In the genomic region with DNA sequence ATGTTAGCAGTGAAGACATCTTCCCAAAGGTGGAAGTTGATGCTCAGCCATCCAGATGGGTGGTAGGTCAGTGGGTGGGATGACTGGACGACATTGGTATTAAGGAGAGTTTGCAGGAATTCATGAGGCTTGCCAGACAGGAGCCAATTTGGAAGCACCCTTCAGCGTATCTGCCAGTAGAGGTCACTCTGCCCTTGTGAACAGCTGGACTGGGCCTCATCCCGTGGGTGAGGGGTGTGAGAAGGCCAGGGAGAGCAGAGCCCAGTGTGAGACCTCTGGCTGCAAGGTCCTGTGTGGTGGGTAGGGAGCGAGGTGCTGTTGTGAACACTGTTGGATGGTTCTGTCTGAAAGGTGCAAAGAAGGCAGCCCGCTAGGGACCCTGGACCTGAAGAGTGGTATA, we compare ENCODE assay signal across 13 cellular contexts. TPM values are rescaled to one million over a fixed set of nuclear protein-coding genes. Genes with fewer than 3 reads are reported as not detected.
DNase-seq lines count a peak whose midpoint lies in the region; FAIRE-seq and TF ChIP-seq lines count a peak whose summit lies in the region.
"Had no signal": no experiment of that assay in that cellular context is flagged by ENCODE, and none has a peak within 500 bp of the region (broad histone marks: within the 10 kb centered on the region; RNA-seq: fewer than 3 reads in every experiment).

No MANE protein-coding gene starts in this region.

- no peaks in the 10 kb centered on the region for H3K4me1 Mint-ChIP-seq in nephron progenitor cell

- no peak overlapping the region for H3K9ac ChIP-seq in H1 (replicated peaks in 1 of 4; ENCODE audit: extremely low read depth in 1 of 4, low read depth in 3 of 4, low read length in 3 of 4)

- H3K27me3 Mint-ChIP-seq in nephron progenitor cell (ENCODE audit: low read depth, poor library complexity) = peaks cover 8% of the 10 kb centered on the region

- no peak overlapping the region for H4K5ac ChIP-seq in H1 (ENCODE audit: insufficient read length, low read depth, low read length)

- no peak overlapping the region for H2BK5ac ChIP-seq in H1 (ENCODE audit: low read depth, low read length)

- H3K56ac ChIP-seq in H1 (replicated peaks; ENCODE audit: insufficient read length, low read depth, low read length) = no peak overlapping the region

- TF ChIP-seq POLR2A in H1 (IDR thresholded peaks at IDR 0.05; ENCODE audit: control extremely low read depth in 1 of 2, low read depth in 2 of 2, low read length in 2 of 2) = no peak

- no peak overlapping the region for H4K91ac ChIP-seq in H1 (replicated peaks; ENCODE audit: insufficient read length, low read length)

- 0 out of 2 replicates have a peak overlapping the region, but pooled peaks have one; percentile 1 for H2BK12ac ChIP-seq in H1 (ENCODE audit: low read depth, low read length)

- H3K27ac Mint-ChIP-seq in nephron progenitor cell = no peak overlapping the region
- H3K27ac Mint-ChIP-seq: stimulated activated naive CD8-positive, alpha-beta T cell treated with anti-CD3 and anti-CD28 coated beads, Interleukin-15, Interleukin-2, amounts not matched to agents 100 ng/mL and 50 ng/mL, for 24 hours had no signal

- peaks cover 5% of the 10 kb centered on the region for H3K9me3 Mint-ChIP-seq in nephron progenitor cell

- H3K79me2 ChIP-seq in H1 (ENCODE audit: control insufficient read depth in 1 of 2, insufficient read depth in 2 of 2, low read length in 2 of 2) = no peaks in the 10 kb centered on the region
- no peaks in the 10 kb centered on the region for H3K79me2 ChIP-seq in PC-9 (ENCODE audit: low read depth)

- H2AK5ac ChIP-seq in H1 (ENCODE audit: low read depth, low read length) = no peak overlapping the region

- no peaks in the 10 kb centered on the region for H3F3A ChIP-seq in PC-9 (ENCODE audit: insufficient read depth, low read depth)

- TF ChIP-seq CTCF in LNCaP clone FGC (IDR thresholded peaks at IDR 0.05; ENCODE audit: control insufficient read depth, extremely low read depth, insufficient read depth) (peak; percentile 50), H1 (IDR thresholded peaks at IDR 0.05; ENCODE audit: control extremely low read depth in 1 of 3, insufficient read depth in 1 of 3, low read depth in 1 of 3, low read length in 3 of 3) (peak; percentile 82 to 94 (median 86)), nephron progenitor cell (IDR thresholded peaks at IDR 0.05) (peak; percentile 25), PC-9 (conservative IDR thresholded peaks at IDR 0.05) (no peak)

- H3K9me3 ChIP-seq in H1 (ENCODE audit: insufficient read depth in 2 of 2, low read depth in 1 of 2, low read length in 1 of 2) (no peaks in the 10 kb centered on the region), PC-9 (ENCODE audit: insufficient read depth, low read depth) (no peaks in the 10 kb centered on the region)
- H3K9me3 ChIP-seq: right lobe of liver had no signal

- H2BK15ac ChIP-seq in H1 (ENCODE audit: low read length) = no peak overlapping the region

- peak; percentile 76 for FAIRE-seq in H1 (lab: Jason Lieb, UNC)

- H3K4me1 ChIP-seq in H1 (replicated peaks in 1 of 4; ENCODE audit: control insufficient read depth in 3 of 4, insufficient read depth in 4 of 4, low read length in 3 of 4) = no peaks in the 10 kb centered on the region
- H3K4me1 ChIP-seq in PC-9 (replicated peaks; ENCODE audit: insufficient read depth) = no peaks in the 10 kb centered on the region
- H3K4me1 ChIP-seq: right lobe of liver had no signal

- DNase-seq in ELR (ENCODE audit: low read depth) (peak; percentile 66), LNCaP clone FGC (ENCODE audit: low read depth) (no peak), H1 (ENCODE audit: low read depth in 1 of 2, low spot score in 2 of 2) (peak; percentile 47 to 69), nephron progenitor cell (peak; percentile 16), PC-9 (no peak), DMS114 treated with DMSO at 0.1 percent for 48 hours (lab: John Stamatoyannopoulos, UW; ENCODE audit: unreplicated experiment) (no peak), CD1c-positive myeloid dendritic cell (ENCODE audit: extremely low spot score) (no peak)
- no peak for DNase-seq in stimulated activated CD4-positive, alpha-beta T cell treated with anti-CD3 and anti-CD28 coated beads, Interleukin-1b, Interleukin-23, amount 100 ng/mL, for 48 hours
- DNase-seq: activated CD8-positive, alpha-beta memory T cell treated with anti-CD3 and anti-CD28 coated beads, Interleukin-2, amount 50 U/mL, for 48 hours; right lobe of liver; SHP77 had no signal

- H3K4ac ChIP-seq in H1 (replicated peaks; ENCODE audit: insufficient read length, low read depth, low read length) = no peak overlapping the region

- H4K20me1 ChIP-seq in H1 (replicated peaks in 1 of 2; ENCODE audit: control insufficient read depth in 1 of 2, insufficient read depth in 2 of 2, low read length in 2 of 2) (no peaks in the 10 kb centered on the region), PC-9 (ENCODE audit: insufficient read depth) (no peaks in the 10 kb centered on the region)

- H3K4me3 ChIP-seq in LNCaP clone FGC (ENCODE audit: low read depth, low read length) (no peak overlapping the region), H1 (ENCODE audit: extremely low read depth in 1 of 4, insufficient read depth in 2 of 4, low read depth in 3 of 4, low read length in 4 of 4) (no peak overlapping the region), PC-9 (no peak overlapping the region)
- H3K4me3 ChIP-seq: right lobe of liver had no signal

- H3K23me2 ChIP-seq in H1 (ENCODE audit: low read depth, low read length) = no peaks in the 10 kb centered on the region

- H2AFZ ChIP-seq in H1 (ENCODE audit: low read length) = peak overlapping the region; percentile 48; the same call in 1 of the 2 replicates
- no peak overlapping the region for H2AFZ ChIP-seq in PC-9

- no peak for TF ChIP-seq EP300 in H1 (IDR thresholded peaks at IDR 0.05; ENCODE audit: borderline replicate concordance in 1 of 2, low read depth in 2 of 2, low read length in 2 of 2)

- H3K4me2 ChIP-seq in H1 (ENCODE audit: insufficient read depth in 1 of 2, low read depth in 2 of 2, low read length in 2 of 2) (no peak overlapping the region), PC-9 (no peak overlapping the region)

- H3K18ac ChIP-seq in H1 (ENCODE audit: extremely low read depth, low read length) = no peak overlapping the region

- CTCF ChIA-PET in H1 (lab: Charles Lee; ENCODE audit: partially characterized antibody) = interaction anchor here (0.7 to 4.1 kb wide), 21 partner anchors 8 to 359 kb away, joined by 3 to 56 read pairs (median 4); no protein-coding TSS in a partner anchor
- CTCF ChIA-PET in PC-9 (lab: Charles Lee) = no interaction called here

- H3K14ac ChIP-seq in H1 (ENCODE audit: insufficient read length) = no peak overlapping the region

- H3K27me3 ChIP-seq in H1 (replicated peaks in 1 of 4; ENCODE audit: control insufficient read depth in 3 of 4, extremely low read depth in 1 of 4, insufficient read depth in 3 of 4, low read length in 3 of 4) (no peaks in the 10 kb centered on the region), PC-9 (ENCODE audit: insufficient read depth, low read depth) (peaks cover 23% of the 10 kb centered on the region)
- H3K27me3 ChIP-seq: right lobe of liver had no signal

- POLR2A ChIA-PET in H1 (lab: Charles Lee; ENCODE audit: partially characterized antibody) (interaction anchor here (0.6 kb wide), 1 partner anchor 906 kb away, joined by 5 read pairs; no protein-coding TSS in a partner anchor), PC-9 (lab: Charles Lee; ENCODE audit: unreplicated experiment) (no interaction called here)

- no peak overlapping the region for H3K23ac ChIP-seq in H1 (ENCODE audit: insufficient read length)

- H3K9me2 ChIP-seq in PC-9 (ENCODE audit: insufficient read depth) = no peaks in the 10 kb centered on the region

- H3K36me3 ChIP-seq in H1 (ENCODE audit: control insufficient read depth in 2 of 4, insufficient read depth in 4 of 4, low read length in 3 of 4) (no peaks in the 10 kb centered on the region), PC-9 (ENCODE audit: low read depth) (no peaks in the 10 kb centered on the region)
- H3K36me3 ChIP-seq: right lobe of liver had no signal

- H3K4me3 Mint-ChIP-seq in nephron progenitor cell = no peak overlapping the region
- H3K4me3 Mint-ChIP-seq: stimulated activated naive CD8-positive, alpha-beta T cell treated with anti-CD3 and anti-CD28 coated beads, Interleukin-15, Interleukin-2, amounts not matched to agents 100 ng/mL and 50 ng/mL, for 24 hours had no signal

- H2BK20ac ChIP-seq in H1 (ENCODE audit: low read length) = no peak overlapping the region

- peak; percentile 93 to 96 for TF ChIP-seq RAD21 in H1 (IDR thresholded peaks at IDR 0.05 in 1 of 2, conservative IDR thresholded peaks at IDR 0.05 in 1 of 2; ENCODE audit: low read depth in 2 of 2, low read length in 2 of 2)

- intact Hi-C loops in PC-9 (cut with micrococcal nuclease; ENCODE audit: unreplicated experiment) = no loop called here

- H2BK120ac ChIP-seq in H1 (replicated peaks; ENCODE audit: low read depth, low read length) = no peak overlapping the region

- H3K36me3 Mint-ChIP-seq in nephron progenitor cell (ENCODE audit: low read depth) = no peaks in the 10 kb centered on the region

- no peaks in the 10 kb centered on the region for H3K79me1 ChIP-seq in H1 (ENCODE audit: low read depth, low read length)

- no peak overlapping the region for H4K8ac ChIP-seq in H1 (ENCODE audit: extremely low read depth, insufficient read depth, low read length)

- H3K27ac ChIP-seq in H1 (ENCODE audit: low read depth, low read length) (no peak overlapping the region), PC-9 (no peak overlapping the region)
- H3K27ac ChIP-seq: right lobe of liver had no signal

- 77% methylated on average over 3 of the region's 5 CpGs; no CpG with 5 or more reads in 1 of the 2 experiments for WGBS in H1 (ENCODE audit: extremely low coverage in 1 of 2, insufficient coverage in 1 of 2, insufficient read length in 1 of 2, insufficient replicate concordance in 2 of 2, low coverage in 1 of 2, low lambda C conversion rate in 2 of 2, missing lambda C conversion rate in 1 of 2), 2 experiments

- no TSS peak for BruUV-seq in PC-9 (replicated peaks; lab: Mats Ljungman, UMichigan)

TF ChIP-seq in H1, 55 proteins besides CTCF, POLR2A, EP300 and RAD21 (continues in another document):
- TF ChIP-seq SIN3A (conservative IDR thresholded peaks at IDR 0.05 in 1 of 2, IDR thresholded peaks at IDR 0.05 in 1 of 2; ENCODE audit: low read depth in 1 of 2, low read length in 2 of 2) (0 out of 4 replicates have a peak, but pooled peaks of 1 of the 2 experiments have one; percentile 28), TEAD4 (IDR thresholded peaks at IDR 0.05; ENCODE audit: low read depth, low read length) (peak; percentile 79), TAF1 (IDR thresholded peaks at IDR 0.05; ENCODE audit: low read depth, low read length) (no peak)

RNA-seq across cellular contexts. Expression of gene SLC5A8, which starts 37.7 kb away (rescaled TPM):
- 0.11 TPM in 1 of 2 replicates, not detected in the other for total RNA-seq in H1 (2021; fragmentation: NEBNext Ultra II Directional; extraction: Animal tissue kit (Norgen Biotek cat#: 25700))
- 0.11 and 0.21 TPM in 2 replicates for polyA plus RNA-seq in H1 (2011; rRNA removed)
- 0.18 TPM for polyA plus RNA-seq in H1 (2011; cell fraction: cytosol; rRNA removed)
- polyA plus RNA-seq in H1 (2011; cell fraction: nucleus; rRNA removed) = 0.07 TPM
- polyA plus RNA-seq in H1 (2012, experiment 1 of 2) = 0.05 to 0.17 TPM (median 0.10 TPM) in 4 replicates
- not detected for polyA plus RNA-seq in H1 (2012, experiment 2 of 2)
- 0.22 TPM for polyA plus RNA-seq in H1 (2013, experiment 1 of 2)
- polyA plus RNA-seq in H1 (2013, experiment 2 of 2) = 0.18 TPM
- polyA minus RNA-seq in H1 (2011; rRNA and poly(A)+ RNA removed) = 0.17 and 0.32 TPM in 2 replicates
- not detected for polyA minus RNA-seq in H1 (2011; cell fraction: cytosol; rRNA and poly(A)+ RNA removed)
- polyA minus RNA-seq in H1 (2011; cell fraction: nucleus; rRNA and poly(A)+ RNA removed) = 0.60 TPM
- not detected in 2 replicates for total RNA-seq in PC-9 (2021)
- total RNA-seq: chondrocyte, right lobe of liver had no signal

Comparison
In these comparisons a context has a peak if more than half of its experiments do, and no peak if none do; other contexts are left out.
1. DNase-seq: peak in ELR (single experiment), H1 (2 of 2) and nephron progenitor cell (single experiment); none in LNCaP clone FGC (single experiment), PC-9 (0 of 2), stimulated activated CD4-positive, alpha-beta T cell treated with anti-CD3 and anti-CD28 coated beads, Interleukin-1b, Interleukin-23, amount 100 ng/mL, for 48 hours (single experiment), DMS114 treated with DMSO at 0.1 percent for 48 hours (single experiment) and CD1c-positive myeloid dendritic cell (single experiment).